ENCODE assay signal across 8 cellular contexts in genomic region chr2:12169721-12170120, GRCh38.
DNase-seq lines count a peak whose midpoint lies in the region; ATAC-seq and TF ChIP-seq lines count a peak whose summit lies in the region.

No MANE protein-coding gene starts in this region.

- no peaks in the 10 kb centered on the region for H3K9me3 ChIP-seq in esophagus (ENCODE audit: control insufficient read depth in 2 of 2, insufficient read depth in 1 of 2, low read depth in 1 of 2, low read length in 1 of 2)
- no peaks in the 10 kb centered on the region for H3K9me3 ChIP-seq in neuronal stem cell (replicated peaks in 1 of 2; ENCODE audit: control insufficient read depth in 2 of 2, insufficient read depth in 1 of 2, low read depth in 1 of 2, low read length in 2 of 2)
- no peaks in the 10 kb centered on the region for H3K9me3 ChIP-seq in endodermal cell (ENCODE audit: control insufficient read depth, low read length)

- H3K27me3 Mint-ChIP-seq in CD14-positive monocyte (ENCODE audit: low read depth in 3 of 3), result peaks cover 2 to 7% (median 4%) of the 10 kb centered on the region in 3 donors
- H3K27me3 Mint-ChIP-seq in endodermal cell (ENCODE audit: insufficient read depth), result no peaks in the 10 kb centered on the region

- H3K4me2 ChIP-seq in neuronal stem cell (ENCODE audit: insufficient read depth, low read length, poor library complexity, severe bottlenecking), result no peak overlapping the region

- H3K18ac ChIP-seq in neuronal stem cell (ENCODE audit: low read length), result no peak overlapping the region

- no peak overlapping the region for H2BK15ac ChIP-seq in neuronal stem cell (ENCODE audit: low read length)

- in situ Hi-C loops in G401 (cut with HindIII; ENCODE audit: low sequenced_read_pairs), result no loop called here

- H2AFZ ChIP-seq in neuronal stem cell (ENCODE audit: low read length), result peak overlapping the region; percentile 8

- H3K36me3 Mint-ChIP-seq in CD14-positive monocyte (no peaks in the 10 kb centered on the region), endodermal cell (ENCODE audit: low read depth) (no peaks in the 10 kb centered on the region)

- H3K27ac ChIP-seq in esophagus (ENCODE audit: low read depth in 2 of 2, low read length in 1 of 2), result peak overlapping the region; percentile 5 to 35
- H3K27ac ChIP-seq in neuronal stem cell (replicated peaks; ENCODE audit: low read length), result peak overlapping the region; percentile 1
- H3K27ac ChIP-seq in endodermal cell (ENCODE audit: low read depth, low read length), result no peak overlapping the region

- ATAC-seq in GM21529 (IDR thresholded peaks at IDR 0.05; ENCODE audit: unreplicated experiment), result no peak

- intact Hi-C loops in CD14-positive monocyte (cut with micrococcal nuclease), result loop anchor here in 1 of 2 donors (10.0 kb wide), 1 partner anchor 525 kb away; no protein-coding TSS in a partner anchor

- no peak overlapping the region for H2BK12ac ChIP-seq in neuronal stem cell (ENCODE audit: low read length)

- TF ChIP-seq CTCF in CD14-positive monocyte (IDR thresholded peaks at IDR 0.05), result no peak
- no peak for TF ChIP-seq CTCF in endodermal cell (conservative IDR thresholded peaks at IDR 0.05)

- H3K4me3 ChIP-seq in esophagus (ENCODE audit: low read depth in 1 of 2, low read length in 2 of 2), result no peak overlapping the region
- no peak overlapping the region for H3K4me3 ChIP-seq in neuronal stem cell (ENCODE audit: low read length in 2 of 2)
- H3K4me3 ChIP-seq in endodermal cell (ENCODE audit: low read length), result no peak overlapping the region

- no peak overlapping the region for H2BK5ac ChIP-seq in neuronal stem cell (ENCODE audit: low read length)

- H3K4me1 ChIP-seq in esophagus (ENCODE audit: control insufficient read depth in 2 of 2, insufficient read depth in 2 of 2, low read length in 1 of 2) (peaks cover 0 to 2% of the 10 kb centered on the region in 2 donors), neuronal stem cell (ENCODE audit: control insufficient read depth in 2 of 2, insufficient read depth in 1 of 2, low read depth in 1 of 2, low read length in 2 of 2) (peaks cover 15 to 19% of the 10 kb centered on the region in 2 donors), endodermal cell (ENCODE audit: control insufficient read depth, insufficient read depth, low read length) (no peaks in the 10 kb centered on the region)

- no peaks in the 10 kb centered on the region for H3K79me1 ChIP-seq in neuronal stem cell (ENCODE audit: low read depth, low read length)

- H3K4me1 Mint-ChIP-seq in CD14-positive monocyte (peaks cover 27% of the 10 kb centered on the region), endodermal cell (peaks cover 1% of the 10 kb centered on the region)

- H4K8ac ChIP-seq in neuronal stem cell (ENCODE audit: low read depth, low read length), result no peak overlapping the region

- H3K9ac ChIP-seq in neuronal stem cell (ENCODE audit: low read depth, low read length, poor library complexity) (no peak overlapping the region), endodermal cell (ENCODE audit: extremely low read depth, low read length, poor library complexity, severe bottlenecking) (no peak overlapping the region)

- H4K91ac ChIP-seq in neuronal stem cell (ENCODE audit: low read depth, low read length, poor library complexity), result no peak overlapping the region

- H3K4me3 Mint-ChIP-seq in CD14-positive monocyte (no peak overlapping the region), endodermal cell (no peak overlapping the region)

- no peak overlapping the region for H3K23ac ChIP-seq in neuronal stem cell (ENCODE audit: low read depth, low read length, poor library complexity)

- H3K36me3 ChIP-seq in esophagus (ENCODE audit: control insufficient read depth in 2 of 2, insufficient read depth in 2 of 2, low read length in 1 of 2), result no peaks in the 10 kb centered on the region
- no peaks in the 10 kb centered on the region for H3K36me3 ChIP-seq in neuronal stem cell (replicated peaks in 1 of 2; ENCODE audit: control insufficient read depth in 2 of 2, insufficient read depth in 2 of 2, low read length in 2 of 2)
- H3K36me3 ChIP-seq in endodermal cell (ENCODE audit: control insufficient read depth, insufficient read depth, low read length), result no peaks in the 10 kb centered on the region

- no peak overlapping the region for H3K14ac ChIP-seq in neuronal stem cell (ENCODE audit: low read length)

- DNase-seq in CD14-positive monocyte (ENCODE audit: low spot score), result peak; percentile 88
- DNase-seq in SW480 (ENCODE audit: low spot score), result peak; percentile 29
- no peak for DNase-seq in neuronal stem cell (ENCODE audit: low spot score)
- no peak for DNase-seq in NCI-H526 (lab: John Stamatoyannopoulos, UW)
- no peak for DNase-seq in endodermal cell
- no peak for DNase-seq in G401 (ENCODE audit: low spot score)

- no peaks in the 10 kb centered on the region for H3K27me3 ChIP-seq in esophagus (ENCODE audit: control insufficient read depth in 1 of 2, insufficient read depth in 2 of 2, low read length in 2 of 2)
- no peaks in the 10 kb centered on the region for H3K27me3 ChIP-seq in neuronal stem cell (ENCODE audit: control insufficient read depth in 3 of 3, insufficient read depth in 3 of 3, low read depth in 1 of 3, low read length in 3 of 3)
- no peaks in the 10 kb centered on the region for H3K27me3 ChIP-seq in endodermal cell (ENCODE audit: control insufficient read depth, insufficient read depth, low read length, poor library complexity, severe bottlenecking)

- H3K27ac Mint-ChIP-seq in CD14-positive monocyte, result peak overlapping the region; percentile 90 to 96 (median 93)
- H3K27ac Mint-ChIP-seq in endodermal cell, result no peak overlapping the region

- no peak overlapping the region for H2AK5ac ChIP-seq in neuronal stem cell (ENCODE audit: low read depth, low read length)

- H3K9me3 Mint-ChIP-seq in CD14-positive monocyte, result peaks cover 0 to 5% (median 0%) of the 10 kb centered on the region in 7 donors
- no peaks in the 10 kb centered on the region for H3K9me3 Mint-ChIP-seq in endodermal cell

- no peak overlapping the region for H3K4ac ChIP-seq in neuronal stem cell (ENCODE audit: low read length)

- 27 to 41% methylated on average over 6 of the region's 6 CpGs for WGBS in esophagus, 2 donors
- WGBS in neuronal stem cell (ENCODE audit: extremely low coverage in 2 of 2, insufficient read length in 2 of 2, insufficient replicate concordance in 1 of 2), 2 donors, result no CpG with 5 or more reads among the region's 6 CpGs
- 92% methylated on average over 5 to 6 of the region's 6 CpGs for WGBS in endodermal cell (ENCODE audit: insufficient coverage in 1 of 2, insufficient read length in 1 of 2), 2 experiments

- no peak overlapping the region for H2BK120ac ChIP-seq in neuronal stem cell (ENCODE audit: low read depth, low read length)

Comparison
In these comparisons a context has a peak if more than half of its experiments do, and no peak if none do; other contexts are left out.
1. DNase-seq: peak in CD14-positive monocyte (single experiment) and SW480 (single experiment); none in neuronal stem cell (single experiment), NCI-H526 (0 of 2), endodermal cell (single experiment) and G401 (single experiment).